ENCODE assay signal across 8 cellular contexts in the genomic region with DNA sequence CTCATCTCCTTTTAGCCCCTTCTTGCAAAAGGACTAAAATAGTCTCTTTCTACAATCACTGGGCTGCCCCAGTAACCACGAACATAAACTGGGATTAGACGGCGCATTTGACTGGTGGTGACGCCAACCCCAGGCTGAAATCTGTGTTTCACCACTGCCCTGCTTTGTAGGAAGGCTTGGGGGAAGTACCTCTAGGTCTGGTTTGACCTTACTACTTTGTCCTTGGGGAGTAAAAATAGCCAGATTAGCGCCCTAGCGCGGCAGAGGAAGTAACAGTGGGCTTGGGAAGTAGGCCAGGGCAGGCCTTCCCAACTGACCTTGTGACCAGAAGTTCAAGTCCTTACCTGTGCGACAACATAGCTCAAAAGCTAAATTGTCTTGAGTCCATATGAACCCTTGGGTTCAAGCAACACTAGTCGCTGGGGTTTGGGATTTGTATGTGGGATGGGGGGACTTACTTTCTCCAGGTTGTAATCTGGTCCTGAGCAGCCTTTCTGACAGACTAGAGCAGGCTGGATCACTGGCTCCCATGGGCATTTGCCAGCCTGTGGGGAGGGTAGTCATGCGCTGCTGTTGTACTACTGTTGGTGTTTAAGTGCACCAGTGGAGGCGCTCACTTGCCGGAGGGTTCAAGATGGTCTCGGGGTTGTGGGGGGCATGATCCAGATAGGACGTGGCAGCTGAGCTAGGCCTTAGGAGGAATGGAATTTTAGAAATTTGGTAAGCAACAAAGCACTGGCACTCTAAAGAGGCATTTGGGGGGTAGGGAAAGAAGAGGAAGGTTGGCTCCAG. TPM values are rescaled to one million over a fixed set of nuclear protein-coding genes. Genes with fewer than 3 reads are reported as not detected.
DNase-seq lines count a peak whose midpoint lies in the region; ATAC-seq and TF ChIP-seq lines count a peak whose summit lies in the region.

No MANE protein-coding gene starts in this region.

- WGBS in aorta, 2 donors = 22 to 24% methylated on average over 14 of the region's 14 CpGs

- DNase-seq in Ammon's horn (ENCODE audit: low spot score) (peak; percentile 66), MG63 (peak; percentile 30), fibroblast of lung (ENCODE audit: low read depth in 2 of 2) (peak; percentile 34 to 64), aorta (peak; percentile 78 to 85), NCI-H2196 treated with DMSO at 0.1 percent for 48 hours (lab: John Stamatoyannopoulos, UW; ENCODE audit: unreplicated experiment) (no peak)
- peak; percentile 39 for DNase-seq in activated CD8-positive, alpha-beta memory T cell treated with anti-CD3 and anti-CD28 coated beads, Interleukin-2, amount 50 U/mL, for 4 hours
- DNase-seq in naive thymus-derived CD4-positive, alpha-beta T cell = peak in 7 of 9 donors; percentile 28 to 48 (median 39)

- intact Hi-C loops in naive thymus-derived CD4-positive, alpha-beta T cell (cut with micrococcal nuclease) = loop anchor here (1.0 to 5.0 kb wide), 7 partner anchors 24 to 66 kb away; a partner anchor contains a TSS
- intact Hi-C loops in aorta (cut with DNase I) = loop anchor here in 1 of 2 donors (5.0 kb wide), 1 partner anchor 63 kb away; no protein-coding TSS in a partner anchor

- peak overlapping the region; percentile 69 for H3K9ac ChIP-seq in fibroblast of lung (ENCODE audit: insufficient read depth, low read length)

- CTCF ChIA-PET in naive thymus-derived CD4-positive, alpha-beta T cell (lab: Charles Lee) = interaction anchor here (0.6 to 8.7 kb wide), 24 partner anchors 7 to 213 kb away, joined by 3 to 67 read pairs (median 5); a partner anchor contains a TSS

- ATAC-seq in GM18907 (IDR thresholded peaks at IDR 0.05; ENCODE audit: unreplicated experiment) (peak; percentile 26), aorta (ENCODE audit: low FRiP score) (peak; percentile 40)
- peak; percentile 20 for ATAC-seq in naive thymus-derived CD4-positive, alpha-beta T cell

- H3K79me2 ChIP-seq in fibroblast of lung (ENCODE audit: control insufficient read depth, insufficient read depth, low read length) = peaks cover 22% of the 10 kb centered on the region

- H3K9me3 ChIP-seq in MG63 (peaks cover 3% of the 10 kb centered on the region), fibroblast of lung (ENCODE audit: control insufficient read depth, insufficient read depth, low read depth, low read length) (no peaks in the 10 kb centered on the region), aorta (ENCODE audit: control insufficient read depth, low read length) (no peaks in the 10 kb centered on the region)
- no peaks in the 10 kb centered on the region for H3K9me3 ChIP-seq in naive thymus-derived CD4-positive, alpha-beta T cell (ENCODE audit: control insufficient read depth in 2 of 3, low read length in 3 of 3)

- H4K20me1 ChIP-seq in fibroblast of lung (ENCODE audit: control insufficient read depth, extremely low read depth, insufficient read depth, low read length) = peaks cover 2% of the 10 kb centered on the region

- H3K27ac ChIP-seq in fibroblast of lung (ENCODE audit: insufficient read depth, low read length) (peak overlapping the region; percentile 84), aorta (ENCODE audit: low read depth in 1 of 2, low read length in 2 of 2) (peak overlapping the region; percentile 78 to 98)
- peak overlapping the region; percentile 84 for H3K27ac ChIP-seq in naive thymus-derived CD4-positive, alpha-beta T cell (ENCODE audit: low read depth, low read length)

- TF ChIP-seq CTCF in fibroblast of lung (conservative IDR thresholded peaks at IDR 0.05 in 1 of 2, IDR thresholded peaks at IDR 0.05 in 1 of 2; ENCODE audit: low read depth in 1 of 2, low read length in 2 of 2) = peak; percentile 15 to 22

- H3K4me1 ChIP-seq in fibroblast of lung (ENCODE audit: control insufficient read depth, extremely low read depth, insufficient read depth, low read length) = peaks cover 18% of the 10 kb centered on the region
- H3K4me1 ChIP-seq in naive thymus-derived CD4-positive, alpha-beta T cell (ENCODE audit: control insufficient read depth in 2 of 2, insufficient read depth in 2 of 2, low read length in 2 of 2) = peaks cover 20 to 23% of the 10 kb centered on the region in 2 donors
- H3K4me1 ChIP-seq in aorta (ENCODE audit: control insufficient read depth in 1 of 2, insufficient read depth in 2 of 2, low read length in 2 of 2) = no peaks in the 10 kb centered on the region

- H3K36me3 Mint-ChIP-seq in naive thymus-derived CD4-positive, alpha-beta T cell = peaks cover 11 to 52% (median 43%) of the 10 kb centered on the region in 5 donors

- H3K27ac Mint-ChIP-seq in naive thymus-derived CD4-positive, alpha-beta T cell = peak overlapping the region; percentile 88 to 99 (median 94)

- H3K27me3 ChIP-seq in MG63 (no peaks in the 10 kb centered on the region), fibroblast of lung (ENCODE audit: control insufficient read depth, insufficient read depth, low read length) (no peaks in the 10 kb centered on the region), aorta (ENCODE audit: control insufficient read depth in 1 of 2, insufficient read depth in 2 of 2, low read length in 1 of 2) (no peaks in the 10 kb centered on the region)
- H3K27me3 ChIP-seq in naive thymus-derived CD4-positive, alpha-beta T cell (ENCODE audit: control insufficient read depth in 2 of 2, insufficient read depth in 2 of 2, low read length in 2 of 2) = no peaks in the 10 kb centered on the region

- peak overlapping the region; percentile 48 for H3K4me3 ChIP-seq in MG63
- H3K4me3 ChIP-seq in fibroblast of lung (replicated peaks in 1 of 4; ENCODE audit: control extremely low read depth in 1 of 4, insufficient read depth in 1 of 4, low read depth in 3 of 4, low read length in 4 of 4) = peak overlapping the region; percentile 27 to 64 (median 41)
- peak overlapping the region; percentile 46 for H3K4me3 ChIP-seq in naive thymus-derived CD4-positive, alpha-beta T cell (ENCODE audit: low read length)
- peak overlapping the region in 1 of 2 donors; percentile 85 for H3K4me3 ChIP-seq in aorta (ENCODE audit: low read length in 2 of 2)

- no peak overlapping the region for H2AFZ ChIP-seq in fibroblast of lung (ENCODE audit: low read length)

- peaks cover 52 to 70% (median 57%) of the 10 kb centered on the region in 7 donors for H3K4me1 Mint-ChIP-seq in naive thymus-derived CD4-positive, alpha-beta T cell

- H3K9me3 Mint-ChIP-seq in naive thymus-derived CD4-positive, alpha-beta T cell = peaks cover 0 to 6% (median 0%) of the 10 kb centered on the region in 11 donors

- peak overlapping the region; percentile 80 for H3K4me2 ChIP-seq in fibroblast of lung (ENCODE audit: extremely low read depth, insufficient read depth, low read length)

- no peaks in the 10 kb centered on the region for H3K27me3 Mint-ChIP-seq in naive thymus-derived CD4-positive, alpha-beta T cell

- POLR2A ChIA-PET in naive thymus-derived CD4-positive, alpha-beta T cell (lab: Charles Lee) = interaction anchor here (0.6 to 8.2 kb wide), 16 partner anchors 9 to 364 kb away, joined by 3 to 139 read pairs (median 6); a partner anchor contains a TSS

- H3K36me3 ChIP-seq in MG63 (peaks cover 59% of the 10 kb centered on the region), fibroblast of lung (ENCODE audit: control insufficient read depth, insufficient read depth, low read length) (peaks cover 21% of the 10 kb centered on the region), aorta (ENCODE audit: control insufficient read depth in 1 of 2, insufficient read depth in 2 of 2, low read length in 1 of 2) (peaks cover 0 to 5% of the 10 kb centered on the region in 2 donors)
- H3K36me3 ChIP-seq in naive thymus-derived CD4-positive, alpha-beta T cell (ENCODE audit: control insufficient read depth in 2 of 3, insufficient read depth in 3 of 3, low read length in 3 of 3) = peaks cover 10 to 48% (median 21%) of the 10 kb centered on the region in 3 experiments

- H3K4me3 Mint-ChIP-seq in naive thymus-derived CD4-positive, alpha-beta T cell = peak overlapping the region; percentile 73 to 97 (median 87)

RNA-seq across cellular contexts. Expression of a gene that starts 1.0 kb away (rescaled TPM):
- 2.6 and 11.2 TPM in 2 replicates for total RNA-seq in MG63 (2014; rRNA removed; shearing (Covaris generic); ENCODE audit: low replicate concordance)
- 16.4 and 25.9 TPM in 2 replicates for total RNA-seq in fibroblast of lung
- 27.7 and 28.5 TPM in 2 replicates for polyA plus RNA-seq in fibroblast of lung
- 37.1 and 39.7 TPM in 2 replicates for polyA plus RNA-seq in fibroblast of lung (2012)
- 98.0 and 145 TPM in 2 replicates for polyA minus RNA-seq in fibroblast of lung (ENCODE audit: low replicate concordance)
- total RNA-seq in naive thymus-derived CD4-positive, alpha-beta T cell = 100 to 1,000 TPM; 100 to 314 (median 252) TPM
- 100 to 1,000 TPM in 1 of 2 donors, 10 to 100 TPM in 1; 48.0 to 116 TPM for polyA plus RNA-seq in naive thymus-derived CD4-positive, alpha-beta T cell
- total RNA-seq in aorta = 100 to 1,000 TPM in 1 of 2 donors, 10 to 100 TPM in 1; 85.7 to 119 TPM
- 10 to 100 TPM; 16.2 to 32.5 TPM for polyA plus RNA-seq in aorta

RNA-seq across cellular contexts. Expression of a gene that starts 17.0 kb away (rescaled TPM):
- 134 and 174 TPM in 2 replicates for total RNA-seq in MG63 (2014; rRNA removed; shearing (Covaris generic); ENCODE audit: low replicate concordance)
- 108 TPM in 2 replicates for total RNA-seq in fibroblast of lung
- polyA plus RNA-seq in fibroblast of lung = 87.7 and 122 TPM in 2 replicates
- polyA plus RNA-seq in fibroblast of lung (2012) = 147 and 188 TPM in 2 replicates
- polyA minus RNA-seq in fibroblast of lung (ENCODE audit: low replicate concordance) = 114 and 133 TPM in 2 replicates
- total RNA-seq in naive thymus-derived CD4-positive, alpha-beta T cell = 100 to 1,000 TPM; 163 to 248 (median 206) TPM
- 100 to 1,000 TPM in 1 of 2 donors, 10 to 100 TPM in 1; 81.8 to 140 TPM for polyA plus RNA-seq in naive thymus-derived CD4-positive, alpha-beta T cell
- 100 to 1,000 TPM; 141 to 146 TPM for total RNA-seq in aorta
- 100 to 1,000 TPM in 1 of 2 donors, 10 to 100 TPM in 1; 59.0 to 126 TPM for polyA plus RNA-seq in aorta

RNA-seq across cellular contexts. Expression of a gene that starts 20.2 kb away (rescaled TPM):
- not detected in 2 replicates for total RNA-seq in MG63 (2014; rRNA removed; shearing (Covaris generic); ENCODE audit: low replicate concordance)
- total RNA-seq in fibroblast of lung (under 0.01 TPM in 1 of 2 replicates, not detected in the other), aorta (not detected)
- polyA plus RNA-seq in fibroblast of lung (not detected in 2 replicates), aorta (not detected)
- polyA plus RNA-seq in fibroblast of lung (2012) = not detected in 2 replicates
- polyA minus RNA-seq in fibroblast of lung (ENCODE audit: low replicate concordance) = not detected in 2 replicates
- not detected for total RNA-seq in naive thymus-derived CD4-positive, alpha-beta T cell
- not detected for polyA plus RNA-seq in naive thymus-derived CD4-positive, alpha-beta T cell

RNA-seq across cellular contexts. Expression of a gene that starts 42.8 kb away (rescaled TPM):
- 2.4 TPM in 1 of 2 replicates, not detected in the other for total RNA-seq in MG63 (2014; rRNA removed; shearing (Covaris generic); ENCODE audit: low replicate concordance)
- not detected in 2 replicates for total RNA-seq in fibroblast of lung
- polyA plus RNA-seq in fibroblast of lung = 0.28 TPM in 1 of 2 replicates, not detected in the other
- polyA plus RNA-seq in fibroblast of lung (2012) = 0.20 and 0.36 TPM in 2 replicates
- not detected in 2 replicates for polyA minus RNA-seq in fibroblast of lung (ENCODE audit: low replicate concordance)
- total RNA-seq in naive thymus-derived CD4-positive, alpha-beta T cell = 1 to 10 TPM in 2 of 5 experiments, not detected in 3; 1.4 to 4.2 TPM
- polyA plus RNA-seq in naive thymus-derived CD4-positive, alpha-beta T cell = not detected
- total RNA-seq in aorta = 1 to 10 TPM; 1.0 to 1.2 TPM
- under 1 TPM in 1 of 2 donors, not detected in 1; 0.10 TPM for polyA plus RNA-seq in aorta

RNA-seq across cellular contexts. Expression of a gene that starts 57.3 kb away (rescaled TPM):
- not detected in 2 replicates for total RNA-seq in MG63 (2014; rRNA removed; shearing (Covaris generic); ENCODE audit: low replicate concordance)
- total RNA-seq in fibroblast of lung (1.8 and 11.1 TPM in 2 replicates), aorta (10 to 100 TPM in 1 of 2 donors, 1 to 10 TPM in 1; 6.6 to 14.0 TPM)
- polyA plus RNA-seq in fibroblast of lung (0.41 and 0.76 TPM in 2 replicates), aorta (10 to 100 TPM; 19.0 to 28.0 TPM)
- 1.0 and 1.1 TPM in 2 replicates for polyA plus RNA-seq in fibroblast of lung (2012)
- not detected in 2 replicates for polyA minus RNA-seq in fibroblast of lung (ENCODE audit: low replicate concordance)
- total RNA-seq in naive thymus-derived CD4-positive, alpha-beta T cell = under 1 TPM in 1 of 5 experiments, not detected in 4; 0.42 TPM
- not detected for polyA plus RNA-seq in naive thymus-derived CD4-positive, alpha-beta T cell
